ENCODE assay signal across 8 cellular contexts in genomic region chr10:99172130-99172738, GRCh38.
A peak's percentile ranks its signal among the peaks of the same experiment; 100 is the strongest.
DNase-seq lines count a peak whose midpoint lies in the region; ATAC-seq and TF ChIP-seq lines count a peak whose summit lies in the region.

No MANE protein-coding gene starts in this region.

- no peak for ATAC-seq in GM18498 (IDR thresholded peaks at IDR 0.05; ENCODE audit: unreplicated experiment)

- DNase-seq in DMS114 treated with DMSO at 0.1 percent for 48 hours (lab: John Stamatoyannopoulos, UW; ENCODE audit: unreplicated experiment) (peak; percentile 34), HPDE6-E6E7 (ENCODE audit: extremely low spot score) (peak; percentile 45), islet precursor cell (peak; percentile 64), NCI-H2081 treated with DMSO at 0.1 percent for 48 hours (lab: John Stamatoyannopoulos, UW) (no peak), GDM1 (lab: John Stamatoyannopoulos, UW) (no peak)
- DNase-seq in stimulated activated CD4-positive, alpha-beta T cell treated with anti-CD3 and anti-CD28 coated beads, Interleukin-1b, Interleukin-23, amount 100 ng/mL, for 48 hours = no peak

- TF ChIP-seq CTCF in VCaP (conservative IDR thresholded peaks at IDR 0.05) = peak; percentile 89

- no peak overlapping the region for H3K27ac ChIP-seq in VCaP

Comparison
In these comparisons a context has a peak if more than half of its experiments do, and no peak if none do; other contexts are left out.
1. DNase-seq: peak in DMS114 treated with DMSO at 0.1 percent for 48 hours (single experiment), HPDE6-E6E7 (single experiment) and islet precursor cell (single experiment); none in NCI-H2081 treated with DMSO at 0.1 percent for 48 hours (single experiment), GDM1 (single experiment) and stimulated activated CD4-positive, alpha-beta T cell treated with anti-CD3 and anti-CD28 coated beads, Interleukin-1b, Interleukin-23, amount 100 ng/mL, for 48 hours (single experiment).